19 cellular contexts compared by ENCODE assay signal in genomic region chr11:60098508-60098907, GRCh38.
DNase-seq lines count a peak whose midpoint lies in the region; ATAC-seq lines count a peak whose summit lies in the region.
"Had no signal": no experiment of that assay in that cellular context is flagged by ENCODE, and none has a peak within 500 bp of the region (broad histone marks: within the 10 kb centered on the region; RNA-seq: fewer than 3 reads in every experiment).

No MANE protein-coding gene starts in this region.

- ATAC-seq in GM21447 (IDR thresholded peaks at IDR 0.05; ENCODE audit: unreplicated experiment) (peak; percentile 98), HG03432 (IDR thresholded peaks at IDR 0.05; ENCODE audit: unreplicated experiment) (peak; percentile 80)
- ATAC-seq: activated CD4-positive, alpha-beta T cell treated with anti-CD3 and anti-CD28 coated beads for 36 hours; HCT116; left ventricle myocardium superior had no signal

- DNase-seq in DMS53 treated with DMSO at 0.1 percent for 48 hours (lab: John Stamatoyannopoulos, UW; ENCODE audit: unreplicated experiment) (peak; percentile 77), kidney glomerular epithelial cell (lab: John Stamatoyannopoulos, UW) (peak; percentile 38), cerebellar cortex (ENCODE audit: low spot score) (no peak), NCI-H1105 (lab: John Stamatoyannopoulos, UW) (no peak)
- DNase-seq in stimulated activated CD4-positive, alpha-beta T cell treated with anti-CD3 and anti-CD28 coated beads, Interleukin-15, amount 100 ng/mL, for 24 hours = no peak
- DNase-seq in activated T-cell treated with anti-CD3 and anti-CD28 coated beads, Interleukin-2, amount 50 U/mL, for 1 hour = no peak
- DNase-seq: activated CD4-positive, alpha-beta T cell treated with anti-CD3 and anti-CD28 coated beads for 36 hours; activated gamma-delta T cell treated with Interleukin-2 at 50 U/mL for 16 hours; amniotic stem cell; Kasumi-1; left ventricle myocardium superior; NCI-H1092 treated with DMSO at 0.1 percent for 48 hours; NCI-H526 treated with DMSO at 0.1 percent for 48 hours; PC-9; T1000; uterus had no signal

Comparison
In these comparisons a context has a peak if more than half of its experiments do, and no peak if none do; other contexts are left out.
1. DNase-seq: peak in DMS53 treated with DMSO at 0.1 percent for 48 hours (single experiment) and kidney glomerular epithelial cell (single experiment); none in stimulated activated CD4-positive, alpha-beta T cell treated with anti-CD3 and anti-CD28 coated beads, Interleukin-15, amount 100 ng/mL, for 24 hours (single experiment), cerebellar cortex (single experiment), NCI-H1105 (single experiment) and activated T-cell treated with anti-CD3 and anti-CD28 coated beads, Interleukin-2, amount 50 U/mL, for 1 hour (single experiment).